Comparison of ENCODE assay signal across 25 cellular contexts in genomic region chrX:152833378-152833777, GRCh38. TPM values are rescaled to one million over a fixed set of nuclear protein-coding genes. Genes with fewer than 3 reads are reported as not detected.
DNase-seq lines count a peak whose midpoint lies in the region; ATAC-seq, FAIRE-seq and TF ChIP-seq lines count a peak whose summit lies in the region.
"Had no signal": no experiment of that assay in that cellular context is flagged by ENCODE, and none has a peak within 500 bp of the region (broad histone marks: within the 10 kb centered on the region; RNA-seq: fewer than 3 reads in every experiment).

No MANE protein-coding gene starts in this region.

- H3K36me3 ChIP-seq in K562 (ENCODE audit: control insufficient read depth, insufficient read depth, low read length) = peaks cover 42% of the 10 kb centered on the region; the same call in 2 of the 3 replicates
- H3K36me3 ChIP-seq: uterus had no signal

- no peak overlapping the region for H2AFZ ChIP-seq in K562 (ENCODE audit: low read depth, low read length)

- no peaks in the 10 kb centered on the region for H3K9me3 Mint-ChIP-seq in memory B cell
- H3K9me3 Mint-ChIP-seq: activated CD4-positive, alpha-beta memory T cell treated with anti-CD3 and anti-CD28 coated beads, Interleukin-2, amount 10 ng/mL, durations not matched to agents 7 days and 5 days had no signal

- no peak for TF ChIP-seq CTCF in K562 (IDR thresholded peaks at IDR 0.05 in 2 of 3, conservative IDR thresholded peaks at IDR 0.05 in 1 of 3; ENCODE audit: insufficient read depth in 2 of 3, low read depth in 1 of 3, low read length in 3 of 3)

- in situ Hi-C loops in K562 (cut with MboI) = no loop called here

- CTCF ChIA-PET in K562 (lab: Yijun Ruan, JAX; ENCODE audit: low intra/inter-chr PET ratio) = no interaction called here

- no peaks in the 10 kb centered on the region for H3K27me3 ChIP-seq in K562 (ENCODE audit: control insufficient read depth in 2 of 2, insufficient read depth in 2 of 2, low read length in 2 of 2)
- H3K27me3 ChIP-seq: body of pancreas, testis, uterus had no signal

- peak; percentile 28 for ATAC-seq in Right ventricle myocardium superior (ENCODE audit: poor library complexity)
- ATAC-seq in Right ventricle myocardium inferior = no peak
- no peak for ATAC-seq in K562
- no peak for ATAC-seq in memory B cell (ENCODE audit: low read depth)
- ATAC-seq in HG03095 (IDR thresholded peaks at IDR 0.05; ENCODE audit: unreplicated experiment) = no peak
- no peak for ATAC-seq in GM18873 (IDR thresholded peaks at IDR 0.05; ENCODE audit: low FRiP score, unreplicated experiment)
- no peak for ATAC-seq in HG03280 (IDR thresholded peaks at IDR 0.05; ENCODE audit: unreplicated experiment)
- ATAC-seq: body of pancreas; Panc1; stimulated activated naive CD8-positive, alpha-beta T cell treated with anti-CD3 and anti-CD28 coated beads, Interleukin-15, Interleukin-2, amounts not matched to agents 100 U/mL and 50 U/mL, for 24 hours had no signal

- H3K9me1 ChIP-seq in K562 (ENCODE audit: control insufficient read depth, insufficient read depth, low read length) = no peaks in the 10 kb centered on the region

- H4K20me1 ChIP-seq in K562 (replicated peaks; ENCODE audit: control insufficient read depth, insufficient read depth, low read length) = no peaks in the 10 kb centered on the region; the same call in 1 of the 2 replicates

- peaks cover 12 to 14% of the 10 kb centered on the region in 2 experiments; a peak in 4 of 5 replicates for H3K4me1 ChIP-seq in K562 (replicated peaks in 1 of 2; ENCODE audit: control insufficient read depth in 2 of 2, insufficient read depth in 2 of 2, low read length in 2 of 2)
- H3K4me1 ChIP-seq: testis, uterus had no signal

- TF ChIP-seq RAD21 in K562 (CRISPR knock-in tag; conservative IDR thresholded peaks at IDR 0.05 in 1 of 2, IDR thresholded peaks at IDR 0.05 in 1 of 2) = no peak

- peak overlapping the region in 1 of 2 experiments; percentile 84; a peak in 3 of 4 replicates for H3K9ac ChIP-seq in K562 (ENCODE audit: insufficient read depth in 1 of 2, low read depth in 2 of 2, low read length in 2 of 2)

- H3K27me3 Mint-ChIP-seq in memory B cell = no peaks in the 10 kb centered on the region
- H3K27me3 Mint-ChIP-seq: activated CD4-positive, alpha-beta memory T cell treated with anti-CD3 and anti-CD28 coated beads, Interleukin-2, amount 10 ng/mL, durations not matched to agents 7 days and 5 days had no signal

- H3K9me3 ChIP-seq in K562 (replicated peaks; ENCODE audit: control insufficient read depth, insufficient read depth, low read depth, low read length) = no peaks in the 10 kb centered on the region
- H3K9me3 ChIP-seq: body of pancreas, HAP-1, testis, uterus had no signal

- BruUV-seq in K562 (replicated peaks; lab: Mats Ljungman, UMichigan) = no TSS peak

- H3K4me3 Mint-ChIP-seq in memory B cell = no peak overlapping the region
- H3K4me3 Mint-ChIP-seq: activated CD4-positive, alpha-beta memory T cell treated with anti-CD3 and anti-CD28 coated beads, Interleukin-2, amount 10 ng/mL, durations not matched to agents 7 days and 5 days had no signal

- H3K4me3 ChIP-seq in K562 = no peak overlapping the region
- H3K4me3 ChIP-seq: body of pancreas, HAP-1, skin epidermis, testis, uterus had no signal

- WGBS in K562 (ENCODE audit: insufficient coverage, low coverage, missing lambda C conversion rate) = 74% methylated on average over 4 of the region's 4 CpGs

- H3K4me1 Mint-ChIP-seq in memory B cell = peaks cover 23% of the 10 kb centered on the region

- H3K36me3 Mint-ChIP-seq in memory B cell = peaks cover 6% of the 10 kb centered on the region

- H3K27ac ChIP-seq in K562 (ENCODE audit: extremely low read depth, low read depth, low read length) = peak overlapping the region; percentile 46; the same call in 2 of the 3 replicates
- H3K27ac ChIP-seq: body of pancreas, skin epidermis, testis, uterus had no signal

- peak overlapping the region; percentile 51 for H3K4me2 ChIP-seq in K562 (ENCODE audit: insufficient read depth, low read length)

- peaks cover 42% of the 10 kb centered on the region for H3K79me2 ChIP-seq in K562 (ENCODE audit: control insufficient read depth, insufficient read depth, low read length)

- intact Hi-C loops in Right ventricle myocardium superior (cut with DNase I) (no loop called here), Right ventricle myocardium inferior (cut with DNase I) (no loop called here), K562 (cut with micrococcal nuclease) (loop anchor here (10.0 kb wide), 1 partner anchor 81 kb away; no protein-coding TSS in a partner anchor)

- FAIRE-seq in K562 (lab: Jason Lieb, UNC) = no peak
- FAIRE-seq: A204.1, G401.6, kidney had no signal

- TF ChIP-seq POLR2A in K562 (conservative IDR thresholded peaks at IDR 0.05) = no peak

- peak overlapping the region; percentile 56 for H3K27ac Mint-ChIP-seq in memory B cell
- H3K27ac Mint-ChIP-seq: activated CD4-positive, alpha-beta memory T cell treated with anti-CD3 and anti-CD28 coated beads, Interleukin-2, amount 10 ng/mL, durations not matched to agents 7 days and 5 days had no signal

- DNase-seq in Right ventricle myocardium superior = peak; percentile 40
- DNase-seq in Right ventricle myocardium inferior (ENCODE audit: missing footprints) = no peak
- DNase-seq in K562 (ENCODE audit: extremely low read depth in 1 of 4, low spot score in 3 of 4) = peak in 1 of 4 experiments; percentile 16
- DNase-seq in memory B cell (ENCODE audit: low spot score in 2 of 2) = no peak
- no peak for DNase-seq in NOMO-1 treated with DMSO at 0.1 percent for 48 hours (lab: John Stamatoyannopoulos, UW; ENCODE audit: unreplicated experiment)
- DNase-seq: activated CD4-positive, alpha-beta memory T cell treated with anti-CD3 and anti-CD28 coated beads, Interleukin-2, amount 10 ng/mL, durations not matched to agents 7 days and 5 days; activated effector memory CD4-positive, alpha-beta T cell treated with anti-CD3 and anti-CD28 coated beads, Interleukin-2, amount 50 U/mL, for 16 hours; DMS53; kidney; NCI-H1105; NCI-H2029; NCI-H2227 treated with DMSO at 0.1 percent for 48 hours; NCI-H526 treated with DMSO at 0.1 percent for 48 hours; stimulated activated naive CD8-positive, alpha-beta T cell treated with anti-CD3 and anti-CD28 coated beads, Interleukin-15, Interleukin-2, amounts not matched to agents 100 U/mL and 50 U/mL, for 24 hours; testis; uterus had no signal

- POLR2A ChIA-PET in K562 (lab: Yijun Ruan, JAX) = interaction anchor here (0.8 to 1.9 kb wide), 3 partner anchors 9 to 51 kb away, joined by 3 to 4 read pairs (median 3); no protein-coding TSS in a partner anchor

- no peak for TF ChIP-seq EP300 in K562 (IDR thresholded peaks at IDR 0.05; ENCODE audit: low read length)

TF ChIP-seq in K562, 482 proteins besides CTCF, POLR2A, EP300 and RAD21 (continues in another document):
- no peak for TF ChIP-seq CBX8 (IDR thresholded peaks at IDR 0.05; ENCODE audit: borderline replicate concordance, extremely low read depth, low read depth, low read length, poor library complexity, severe bottlenecking)
- TF ChIP-seq IFI16 (CRISPR knock-in tag; IDR thresholded peaks at IDR 0.05) = no peak
- TF ChIP-seq TAF15 (IDR thresholded peaks at IDR 0.05; ENCODE audit: low read depth, low read length) = no peak
- no peak for TF ChIP-seq ZC3H8 (IDR thresholded peaks at IDR 0.05)
- no peak for TF ChIP-seq TAF7 (tag; IDR thresholded peaks at IDR 0.05)
- peak; percentile 86 for TF ChIP-seq NFIC (IDR thresholded peaks at IDR 0.05)
- no peak for TF ChIP-seq ASH1L (IDR thresholded peaks at IDR 0.05; ENCODE audit: borderline replicate concordance, low read depth, partially characterized antibody)

RNA-seq across cellular contexts. Expression of gene NSDHL, which starts 2.5 kb away (rescaled TPM):
- total RNA-seq in Right ventricle myocardium superior (19.0 TPM), Right ventricle myocardium inferior (23.4 TPM), K562 (2014; rRNA removed) (37.1 and 38.4 TPM in 2 replicates), K562 (2014; rRNA removed; fragmentation: Illumina TruSeq; extraction: Trizol) (26.9 and 30.5 TPM in 2 replicates), K562 (2015; rRNA removed; fragmentation: Illumina TruSeq; extraction: Trizol) (21.0 and 22.5 TPM in 2 replicates), K562 (2021) (37.1 and 40.3 TPM in 2 replicates)
- total RNA-seq in K562 (2011; cell fraction: chromatin; rRNA removed; ENCODE audit: low replicate concordance) = 29.2 and 39.7 TPM in 2 replicates
- 34.6 and 39.7 TPM in 2 replicates for total RNA-seq in K562 (2011; cell fraction: nucleolus; rRNA removed)
- total RNA-seq in K562 (2011; cell fraction: nucleoplasm; rRNA removed) = 29.8 and 34.7 TPM in 2 replicates
- polyA plus RNA-seq in K562 (2011; rRNA removed) (63.4 and 71.8 TPM in 2 replicates), K562 (2014; fragmentation: Illumina TruSeq; extraction: Trizol) (52.5 and 62.8 TPM in 2 replicates), K562 (2014; fragmentation: Nextera tagmentation; extraction: Ambion mirVana) (10 to 100 TPM; 49.7 to 57.4 TPM), K562 (2014; rRNA removed) (40.8 and 41.1 TPM in 2 replicates)
- polyA plus RNA-seq in K562 (2011; cell fraction: cytosol; rRNA removed) = 59.7 and 65.5 TPM in 2 replicates
- polyA plus RNA-seq in K562 (2011; cell fraction: nucleus; rRNA removed) = 29.7 and 34.0 TPM in 2 replicates
- polyA plus RNA-seq in K562 (2012) = 30.9 and 51.3 TPM in 2 replicates
- polyA minus RNA-seq in K562 (2011; rRNA and poly(A)+ RNA removed) = 34.0 and 39.9 TPM in 2 replicates
- polyA minus RNA-seq in K562 (2011; cell fraction: cytosol; rRNA and poly(A)+ RNA removed) = 17.8 and 21.5 TPM in 2 replicates
- 6.5 and 10.7 TPM in 2 replicates for polyA minus RNA-seq in K562 (2011; cell fraction: nucleus; rRNA and poly(A)+ RNA removed)

RNA-seq across cellular contexts. Expression of gene CETN2, which starts 2.8 kb away (rescaled TPM):
- total RNA-seq in Right ventricle myocardium superior = 24.5 TPM
- total RNA-seq in Right ventricle myocardium inferior = 25.1 TPM
- 3.0 and 4.3 TPM in 2 replicates for total RNA-seq in K562 (2011; cell fraction: chromatin; rRNA removed; ENCODE audit: low replicate concordance)
- 2.5 TPM in 2 replicates for total RNA-seq in K562 (2011; cell fraction: nucleolus; rRNA removed)
- 4.5 and 5.6 TPM in 2 replicates for total RNA-seq in K562 (2011; cell fraction: nucleoplasm; rRNA removed)
- 15.7 and 16.7 TPM in 2 replicates for total RNA-seq in K562 (2014; rRNA removed)
- 27.6 and 32.6 TPM in 2 replicates for total RNA-seq in K562 (2014; rRNA removed; fragmentation: Illumina TruSeq; extraction: Trizol)
- 26.9 and 28.8 TPM in 2 replicates for total RNA-seq in K562 (2015; rRNA removed; fragmentation: Illumina TruSeq; extraction: Trizol)
- 17.6 and 19.7 TPM in 2 replicates for total RNA-seq in K562 (2021)
- polyA plus RNA-seq in K562 (2011; rRNA removed) = 28.8 and 35.0 TPM in 2 replicates
- 7.9 and 13.1 TPM in 2 replicates for polyA plus RNA-seq in K562 (2011; cell fraction: cytosol; rRNA removed)
- polyA plus RNA-seq in K562 (2011; cell fraction: nucleus; rRNA removed) = 6.0 and 10.3 TPM in 2 replicates
- 19.4 and 33.2 TPM in 2 replicates for polyA plus RNA-seq in K562 (2012)
- 27.8 and 37.1 TPM in 2 replicates for polyA plus RNA-seq in K562 (2014; fragmentation: Illumina TruSeq; extraction: Trizol)
- 10 to 100 TPM; 24.7 to 36.0 TPM for polyA plus RNA-seq in K562 (2014; fragmentation: Nextera tagmentation; extraction: Ambion mirVana)
- 22.3 and 22.6 TPM in 2 replicates for polyA plus RNA-seq in K562 (2014; rRNA removed)
- polyA minus RNA-seq in K562 (2011; rRNA and poly(A)+ RNA removed) = 15.2 and 15.8 TPM in 2 replicates
- 2.5 and 4.4 TPM in 2 replicates for polyA minus RNA-seq in K562 (2011; cell fraction: cytosol; rRNA and poly(A)+ RNA removed)
- polyA minus RNA-seq in K562 (2011; cell fraction: nucleus; rRNA and poly(A)+ RNA removed) = 2.3 and 4.0 TPM in 2 replicates
